Comparison of ENCODE assay signal across 8 cellular contexts in genomic region chr12:89663577-89664357, GRCh38. TPM values are rescaled to one million over a fixed set of nuclear protein-coding genes. Genes with fewer than 3 reads are reported as not detected.
A peak's percentile ranks its signal among the peaks of the same experiment; 100 is the strongest.
DNase-seq lines count a peak whose midpoint lies in the region; ATAC-seq and TF ChIP-seq lines count a peak whose summit lies in the region.

No MANE protein-coding gene starts in this region.

- H3K9me2 ChIP-seq in OCI-LY7 (ENCODE audit: insufficient read depth, low read length), result no peaks in the 10 kb centered on the region

- peaks cover 47% of the 10 kb centered on the region for H3K36me3 Mint-ChIP-seq in dendritic cell treated with granulocyte-macrophage colony-stimulating factor and Interleukin-4, amounts not matched to agents 40 ng/mL and 50 ng/mL, for 4 days (ENCODE audit: low read depth)

- peak; percentile 49 for DNase-seq in OCI-LY7 (ENCODE audit: low spot score)
- DNase-seq in coronary artery (ENCODE audit: low spot score), result no peak
- no peak for DNase-seq in NCI-H1105 (lab: John Stamatoyannopoulos, UW)
- no peak for DNase-seq in NK-92 (lab: John Stamatoyannopoulos, UW; ENCODE audit: unreplicated experiment)

- H3K9me3 ChIP-seq in OCI-LY7 (ENCODE audit: low read length), result no peaks in the 10 kb centered on the region

- peaks cover 10% of the 10 kb centered on the region for H3K36me3 ChIP-seq in OCI-LY7 (ENCODE audit: insufficient read depth, low read length)

- intact Hi-C loops in OCI-LY7 (cut with micrococcal nuclease; ENCODE audit: unreplicated experiment), result no loop called here
- intact Hi-C loops in dendritic cell treated with granulocyte-macrophage colony-stimulating factor and Interleukin-4, amounts not matched to agents 40 ng/mL and 50 ng/mL, for 4 days (cut with micrococcal nuclease), result no loop called here

- peak overlapping the region; percentile 18 for H3K27ac Mint-ChIP-seq in dendritic cell treated with granulocyte-macrophage colony-stimulating factor and Interleukin-4, amounts not matched to agents 40 ng/mL and 50 ng/mL, for 4 days

- peaks cover 22% of the 10 kb centered on the region; the same call in 1 of the 2 replicates for H4K20me1 ChIP-seq in OCI-LY7 (ENCODE audit: insufficient read depth, low read length)

- TF ChIP-seq CTCF in 22Rv1 (IDR thresholded peaks at IDR 0.05) (no peak), OCI-LY7 (conservative IDR thresholded peaks at IDR 0.05; ENCODE audit: low read length) (no peak), coronary artery (IDR thresholded peaks at IDR 0.05) (no peak)

- CTCF ChIA-PET in OCI-LY7 (lab: Charles Lee; ENCODE audit: unreplicated experiment), result no interaction called here

- peak overlapping the region; percentile 13; the same call in 1 of the 2 replicates for H3K4me2 ChIP-seq in OCI-LY7 (ENCODE audit: low read length)

- peak overlapping the region; percentile 36 for H3K27ac ChIP-seq in 22Rv1
- H3K27ac ChIP-seq in OCI-LY7 (ENCODE audit: low read depth, low read length, poor library complexity, severe bottlenecking), result no peak overlapping the region
- H3K27ac ChIP-seq in coronary artery, result no peak overlapping the region

- H2AFZ ChIP-seq in OCI-LY7 (ENCODE audit: low read length), result no peak overlapping the region

- no peaks in the 10 kb centered on the region for H3K27me3 Mint-ChIP-seq in dendritic cell treated with granulocyte-macrophage colony-stimulating factor and Interleukin-4, amounts not matched to agents 40 ng/mL and 50 ng/mL, for 4 days

- peaks cover 11% of the 10 kb centered on the region for H3K4me1 ChIP-seq in OCI-LY7 (ENCODE audit: insufficient read depth, low read length, poor library complexity, severe bottlenecking)

- no peak overlapping the region for H3K4me3 Mint-ChIP-seq in dendritic cell treated with granulocyte-macrophage colony-stimulating factor and Interleukin-4, amounts not matched to agents 40 ng/mL and 50 ng/mL, for 4 days

- H3K79me2 ChIP-seq in OCI-LY7 (ENCODE audit: insufficient read depth, low read depth, low read length), result peaks cover 87% of the 10 kb centered on the region

- no peaks in the 10 kb centered on the region for H3K9me3 Mint-ChIP-seq in dendritic cell treated with granulocyte-macrophage colony-stimulating factor and Interleukin-4, amounts not matched to agents 40 ng/mL and 50 ng/mL, for 4 days

- H3K4me3 ChIP-seq in OCI-LY7 (ENCODE audit: low read depth, low read length, poor library complexity, severe bottlenecking), result no peak overlapping the region
- no peak overlapping the region for H3K4me3 ChIP-seq in coronary artery

- BruUV-seq in OCI-LY7 (replicated peaks; lab: Mats Ljungman, UMichigan), result no TSS peak

- ATAC-seq in GM18517 (IDR thresholded peaks at IDR 0.05; ENCODE audit: unreplicated experiment), result peak; percentile 82
- peak; percentile 70 for ATAC-seq in HG02938 (IDR thresholded peaks at IDR 0.05; ENCODE audit: unreplicated experiment)

- POLR2A ChIA-PET in OCI-LY7 (lab: Charles Lee), result interaction anchor here (0.5 to 1.8 kb wide), 8 partner anchors 8 to 370 kb away, joined by 3 to 12 read pairs (median 4); no protein-coding TSS in a partner anchor

- peaks cover 53% of the 10 kb centered on the region for H3K4me1 Mint-ChIP-seq in dendritic cell treated with granulocyte-macrophage colony-stimulating factor and Interleukin-4, amounts not matched to agents 40 ng/mL and 50 ng/mL, for 4 days (ENCODE audit: low read depth)

RNA-seq across cellular contexts. Expression of gene ATP2B1, which starts 44.9 kb away (rescaled TPM):
- total RNA-seq in OCI-LY7 (2014; rRNA removed; shearing (Covaris generic)), result 62.8 and 74.9 TPM in 2 replicates
- total RNA-seq in OCI-LY7 (2022), result 58.5 and 61.7 TPM in 2 replicates
